19 cellular contexts compared by ENCODE assay signal in genomic region chr2:88002359-88002707, GRCh38. TPM values are rescaled to one million over a fixed set of nuclear protein-coding genes. Genes with fewer than 3 reads are reported as not detected.
"Had no signal": no experiment of that assay in that cellular context is flagged by ENCODE, and none has a peak within 500 bp of the region (broad histone marks: within the 10 kb centered on the region; RNA-seq: fewer than 3 reads in every experiment).

No MANE protein-coding gene starts in this region.

- FAIRE-seq: pancreas, urothelium cell line had no signal

- H3K27me3 ChIP-seq: colonic mucosa, pancreas, tibial nerve, upper lobe of left lung had no signal

- H3K4me3 Mint-ChIP-seq: immature natural killer cell, natural killer cell had no signal

- H3K27ac ChIP-seq: colonic mucosa, epithelial cell of prostate, heart right ventricle, lower lobe of right lung, pancreas, thoracic aorta, tibial nerve, upper lobe of left lung had no signal

- H3K27me3 Mint-ChIP-seq: stimulated activated naive CD8-positive, alpha-beta T cell treated with anti-CD3 and anti-CD28 coated beads, Interleukin-15, Interleukin-2, amounts not matched to agents 100 ng/mL and 50 ng/mL, for 24 hours had no signal

- H3K4me3 ChIP-seq: colonic mucosa, heart right ventricle, lower lobe of right lung, pancreas, smooth muscle cell, thoracic aorta, upper lobe of left lung had no signal

- H3K4me1 ChIP-seq: colonic mucosa, lower lobe of right lung, pancreas had no signal

- H3K27ac Mint-ChIP-seq: dendritic cell treated with granulocyte-macrophage colony-stimulating factor and Interleukin-4, amounts not matched to agents 40 ng/mL and 50 ng/mL, for 4 days; immature natural killer cell; natural killer cell had no signal

- H3K9me3 ChIP-seq: colonic mucosa, heart right ventricle, lower lobe of right lung, pancreas, thoracic aorta, tibial nerve, upper lobe of left lung had no signal

- H3K36me3 ChIP-seq: colonic mucosa, heart right ventricle, lower lobe of right lung, pancreas, thoracic aorta, tibial nerve, upper lobe of left lung had no signal

- H3K4me1 Mint-ChIP-seq: natural killer cell had no signal

- H3K36me3 Mint-ChIP-seq: immature natural killer cell, natural killer cell had no signal

RNA-seq across cellular contexts. Expression of gene RNU2-63P, which starts 14.0 kb away (rescaled TPM):
- total RNA-seq: left ventricle myocardium superior, lower lobe of right lung, mononuclear cell, occipital lobe, pulmonary artery endothelial cell, smooth muscle cell, thoracic aorta, tibial nerve, upper lobe of left lung had no signal
- polyA plus RNA-seq: heart right ventricle, neural cell, pancreas had no signal
